In the genomic region with DNA sequence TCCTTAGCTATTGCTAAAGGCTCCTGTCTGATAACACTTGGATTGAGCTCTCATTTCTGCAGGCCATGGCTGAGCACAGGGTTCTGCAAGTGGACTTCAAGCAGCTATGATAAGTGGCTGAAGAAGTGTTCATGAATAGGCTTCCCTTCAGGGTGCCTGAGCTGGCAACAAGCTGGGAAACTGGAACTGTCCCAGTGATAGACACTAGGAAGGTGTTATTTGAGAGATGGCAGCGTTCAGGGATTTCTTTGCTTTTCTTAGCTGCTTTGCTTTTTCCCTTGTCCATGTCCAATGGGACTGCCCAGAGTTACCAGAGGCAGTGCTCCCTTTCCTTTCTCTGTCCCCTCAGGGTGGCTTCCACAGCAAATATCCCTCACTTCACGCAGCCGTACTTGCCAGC, we compare ENCODE assay signal across 24 cellular contexts.
"Had no signal": no experiment of that assay in that cellular context is flagged by ENCODE, and none has a peak within 500 bp of the region (broad histone marks: within the 10 kb centered on the region; RNA-seq: fewer than 3 reads in every experiment).

No MANE protein-coding gene starts in this region.

- H3K4me1 ChIP-seq: adrenal gland had no signal

- H3K36me3 ChIP-seq: adrenal gland had no signal

- H3K4me3 ChIP-seq: adrenal gland had no signal

- H3K27ac ChIP-seq: adrenal gland had no signal

- ATAC-seq: activated T-cell treated with anti-CD3 and anti-CD28 coated beads, Interleukin-2, amount 50 U/mL, for 4 hours; PC-3; T-helper 17 cell had no signal

- DNase-seq: activated B cell treated with CpG ODN at 0.5 μM for 24 hours; activated CD4-positive, alpha-beta memory T cell treated with anti-CD3 and anti-CD28 coated beads for 36 hours; activated CD4-positive, alpha-beta T cell treated with anti-CD3 and anti-CD28 coated beads for 1 hour; activated CD4-positive, alpha-beta T cell treated with anti-CD3 and anti-CD28 coated beads, Interleukin-2, amount 10 ng/mL, durations not matched to agents 24 days and 14 days; activated CD8-positive, alpha-beta memory T cell treated with anti-CD3 and anti-CD28 coated beads for 24 hours; activated gamma-delta T cell; activated naive CD4-positive, alpha-beta T cell treated with anti-CD3 and anti-CD28 coated beads, Interleukin-2, amount 50 U/mL, for 16 hours; activated naive CD8-positive, alpha-beta T cell treated with anti-CD3 and anti-CD28 coated beads, Interleukin-2, amount 10 ng/mL, durations not matched to agents 7 days and 5 days; activated T-cell treated with anti-CD3 and anti-CD28 coated beads, Interleukin-2, amount 50 U/mL, for 4 hours; adrenal gland; anterior cingulate cortex; central memory CD4-positive, alpha-beta T cell; Karpas-422; MM.1S; NCI-H1105; NCI-H1436; NCI-H1694 treated with DMSO at 0.1 percent for 48 hours; NCI-H2029 treated with DMSO at 0.1 percent for 48 hours; NCI-H446; NCI-H524; PC-3; SIG-M5; T-helper 17 cell; T-helper 9 cell had no signal

- H3K27me3 ChIP-seq: adrenal gland had no signal
